ENCODE assay signal across 9 cellular contexts in genomic region chr17:45852535-45853297, GRCh38. TPM values are rescaled to one million over a fixed set of nuclear protein-coding genes. Genes with fewer than 3 reads are reported as not detected.
DNase-seq lines count a peak whose midpoint lies in the region; ATAC-seq, FAIRE-seq and TF ChIP-seq lines count a peak whose summit lies in the region.
"Had no signal": no experiment of that assay in that cellular context is flagged by ENCODE, and none has a peak within 500 bp of the region (broad histone marks: within the 10 kb centered on the region; RNA-seq: fewer than 3 reads in every experiment).

No MANE protein-coding gene starts in this region.

- FAIRE-seq in A204.1 (lab: Jason Lieb, UNC) (peak; percentile 93), GM12891 (lab: Jason Lieb, UNC) (peak; percentile 66)

- H3K27ac ChIP-seq in dorsolateral prefrontal cortex (peak overlapping the region in 4 of 59 donors; percentile 19 to 55 (median 33)), mesendoderm (ENCODE audit: low read depth, low read length) (no peak overlapping the region)

- no peaks in the 10 kb centered on the region for H3K79me2 ChIP-seq in mesendoderm (ENCODE audit: control insufficient read depth, insufficient read depth, low read length)

- H3K4me3 ChIP-seq in dorsolateral prefrontal cortex (peak overlapping the region in 4 of 59 donors; percentile 2 to 15 (median 10)), mesendoderm (ENCODE audit: low read length) (no peak overlapping the region)

- peaks cover 7% of the 10 kb centered on the region for H3K4me1 Mint-ChIP-seq in activated CD4-positive, alpha-beta T cell treated with anti-CD3 and anti-CD28 coated beads, Interleukin-2, amount 10 ng/mL, durations not matched to agents 7 days and 5 days

- no peak overlapping the region for H3K9ac ChIP-seq in mesendoderm (ENCODE audit: low read length)

- POLR2A ChIA-PET in activated CD4-positive, alpha-beta T cell treated with anti-CD3 and anti-CD28 coated beads, Interleukin-2, amount 10 ng/mL, durations not matched to agents 7 days and 5 days (lab: Charles Lee), result no interaction called here

- no peaks in the 10 kb centered on the region for H3K36me3 ChIP-seq in mesendoderm (ENCODE audit: control insufficient read depth, insufficient read depth, low read length)

- H2BK120ac ChIP-seq in mesendoderm (ENCODE audit: low read depth, low read length), result no peak overlapping the region

- peak; percentile 77 to 97 (median 90) for TF ChIP-seq CTCF in dorsolateral prefrontal cortex (IDR thresholded peaks at IDR 0.05 in 54 of 56, conservative IDR thresholded peaks at IDR 0.05 in 2 of 56; ENCODE audit: low read depth in 1 of 56, partially characterized antibody in 56 of 56)

- DNase-seq in GM12891 (ENCODE audit: insufficient read length, low spot score) (no peak), NCI-H2227 treated with DMSO at 0.1 percent for 48 hours (lab: John Stamatoyannopoulos, UW) (peak; percentile 39), dorsolateral prefrontal cortex (peak; percentile 57 to 84 (median 67)), mesendoderm (peak; percentile 67)
- DNase-seq in activated CD4-positive, alpha-beta T cell treated with anti-CD3 and anti-CD28 coated beads, Interleukin-2, amount 10 ng/mL, durations not matched to agents 7 days and 5 days, result peak; percentile 62
- peak; percentile 9 to 32 for DNase-seq in stimulated activated CD8-positive, alpha-beta memory T cell treated with anti-CD3 and anti-CD28 coated beads, Interleukin-7, amount 100 ng/mL, for 1 hour (ENCODE audit: low read depth in 2 of 2)

- H2BK15ac ChIP-seq in mesendoderm (replicated peaks; ENCODE audit: low read depth), result no peak overlapping the region

- CTCF ChIA-PET in activated CD4-positive, alpha-beta T cell treated with anti-CD3 and anti-CD28 coated beads, Interleukin-2, amount 10 ng/mL, durations not matched to agents 7 days and 5 days (lab: Charles Lee), result interaction anchor here (0.8 to 2.3 kb wide), 4 partner anchors 11 to 204 kb away, joined by 3 to 6 read pairs (median 4); no protein-coding TSS in a partner anchor

- no peak overlapping the region for H3K56ac ChIP-seq in mesendoderm (ENCODE audit: low read length)

- H3K9me3 Mint-ChIP-seq in activated CD4-positive, alpha-beta T cell treated with anti-CD3 and anti-CD28 coated beads, Interleukin-2, amount 10 ng/mL, durations not matched to agents 7 days and 5 days, result no peaks in the 10 kb centered on the region

- no peak overlapping the region for H4K5ac ChIP-seq in mesendoderm (ENCODE audit: low read length)

- no peak overlapping the region for H4K8ac ChIP-seq in mesendoderm (ENCODE audit: low read depth, low read length)

- H3K4me1 ChIP-seq in mesendoderm (ENCODE audit: control insufficient read depth, low read depth, low read length), result no peaks in the 10 kb centered on the region

- no peak overlapping the region for H3K4ac ChIP-seq in mesendoderm (ENCODE audit: low read depth, low read length)

- no peaks in the 10 kb centered on the region for H3K79me1 ChIP-seq in mesendoderm (ENCODE audit: low read length)

- no CpG with 5 or more reads among the region's 12 CpGs for WGBS in mesendoderm (ENCODE audit: extremely low coverage, insufficient coverage, low lambda C conversion rate)

- H3K27me3 ChIP-seq in dorsolateral prefrontal cortex, result no peaks in the 10 kb centered on the region
- H3K27me3 ChIP-seq in mesendoderm (ENCODE audit: insufficient read depth, low read length, poor library complexity), result no peaks in the 10 kb centered on the region

- peaks cover 9% of the 10 kb centered on the region for H3K27me3 Mint-ChIP-seq in activated CD4-positive, alpha-beta T cell treated with anti-CD3 and anti-CD28 coated beads, Interleukin-2, amount 10 ng/mL, durations not matched to agents 7 days and 5 days

- H3K4me3 Mint-ChIP-seq in activated CD4-positive, alpha-beta T cell treated with anti-CD3 and anti-CD28 coated beads, Interleukin-2, amount 10 ng/mL, durations not matched to agents 7 days and 5 days, result no peak overlapping the region

- H2AK5ac ChIP-seq in mesendoderm (ENCODE audit: low read length), result no peak overlapping the region

- intact Hi-C loops in dorsolateral prefrontal cortex (cut with DNase I), result loop anchor here in 1 of 2 donors (5.0 kb wide), 2 partner anchors 95 to 210 kb away; no protein-coding TSS in a partner anchor

- H3K27ac Mint-ChIP-seq in activated CD4-positive, alpha-beta T cell treated with anti-CD3 and anti-CD28 coated beads, Interleukin-2, amount 10 ng/mL, durations not matched to agents 7 days and 5 days, result no peak overlapping the region

- no peak for TF ChIP-seq POLR2A in GM12891 (IDR thresholded peaks at IDR 0.05; ENCODE audit: low read depth, low read length)

- no peak overlapping the region for H3K18ac ChIP-seq in mesendoderm (ENCODE audit: low read length)

- no peak overlapping the region for H3K4me2 ChIP-seq in mesendoderm (ENCODE audit: low read length)

- H3K36me3 Mint-ChIP-seq in activated CD4-positive, alpha-beta T cell treated with anti-CD3 and anti-CD28 coated beads, Interleukin-2, amount 10 ng/mL, durations not matched to agents 7 days and 5 days (ENCODE audit: low read depth), result no peaks in the 10 kb centered on the region

- ATAC-seq in HG03442 (IDR thresholded peaks at IDR 0.05; ENCODE audit: unreplicated experiment), result no peak

- H2BK5ac ChIP-seq in mesendoderm (ENCODE audit: low read length), result no peak overlapping the region

- no peak overlapping the region for H3K23ac ChIP-seq in mesendoderm (ENCODE audit: low read length)

TF ChIP-seq in GM12891, 5 proteins besides CTCF, POLR2A, EP300 and RAD21:
- no peak for TF ChIP-seq POU2F2 (IDR thresholded peaks at IDR 0.05; ENCODE audit: low read depth, low read length)
- no peak for TF ChIP-seq SPI1 (IDR thresholded peaks at IDR 0.05; ENCODE audit: low read depth, low read length)
- no peak for TF ChIP-seq POLR2AphosphoS5 (IDR thresholded peaks at IDR 0.05; ENCODE audit: low read depth, low read length)
- no peak for TF ChIP-seq TAF1 (IDR thresholded peaks at IDR 0.05; ENCODE audit: low read depth, low read length)
- TF ChIP-seq PAX5 (IDR thresholded peaks at IDR 0.05; ENCODE audit: insufficient read depth, low read length, severe bottlenecking), result no peak

RNA-seq across cellular contexts. Expression of gene SPPL2C, which starts 8.0 kb away (rescaled TPM):
- not detected for polyA plus RNA-seq in GM12891 (2012; ENCODE audit: low read depth, missing spikeins)
- total RNA-seq in activated CD4-positive, alpha-beta T cell treated with anti-CD3 and anti-CD28 coated beads, Interleukin-2, amount 10 ng/mL, durations not matched to agents 7 days and 5 days, result not detected
- 1 to 10 TPM in 59 of 120 experiments, under 1 TPM in 58, not detected in 3; 0.14 to 4.9 (median 1.0) TPM for total RNA-seq in dorsolateral prefrontal cortex
- polyA plus RNA-seq in mesendoderm (2013, experiment 1 of 2), result not detected
- not detected for polyA plus RNA-seq in mesendoderm (2013, experiment 2 of 2)
- total RNA-seq: pulmonary artery endothelial cell had no signal

RNA-seq across cellular contexts. Expression of gene MAPT, which starts 41.6 kb away (rescaled TPM):
- polyA plus RNA-seq in GM12891 (2012; ENCODE audit: low read depth, missing spikeins), result 0.06 TPM
- total RNA-seq in activated CD4-positive, alpha-beta T cell treated with anti-CD3 and anti-CD28 coated beads, Interleukin-2, amount 10 ng/mL, durations not matched to agents 7 days and 5 days, result under 1 TPM; 0.12 to 0.46 TPM
- total RNA-seq in dorsolateral prefrontal cortex, result 100 to 1,000 TPM; 323 to 524 (median 437) TPM
- 0.45 TPM for polyA plus RNA-seq in mesendoderm (2013, experiment 1 of 2)
- polyA plus RNA-seq in mesendoderm (2013, experiment 2 of 2), result 0.66 TPM

Comparison
In these comparisons a context has a peak if more than half of its experiments do, and no peak if none do; other contexts are left out.
1. RNA of gene MAPT, which starts 41.6 kb away (total RNA-seq): 323 to 524 TPM in dorsolateral prefrontal cortex; 0.12 to 0.46 TPM in activated CD4-positive, alpha-beta T cell treated with anti-CD3 and anti-CD28 coated beads, Interleukin-2, amount 10 ng/mL, durations not matched to agents 7 days and 5 days; every median in the first group is over 100 times any median in the second.